ENCODE assay signal across 1 cellular context in genomic region chr7:27161721-27162547, GRCh38.
TF ChIP-seq lines count a peak whose summit lies in the region.

No MANE protein-coding gene starts in this region.

TF ChIP-seq in SK-N-SH, 30 proteins besides CTCF, POLR2A, EP300 and RAD21 (continued from another document):
- TF ChIP-seq REST (IDR thresholded peaks at IDR 0.05; ENCODE audit: low read depth, low read length) (no peak), USF2 (IDR thresholded peaks at IDR 0.05; ENCODE audit: borderline replicate concordance, low read depth, low read length) (no peak), SIN3A (IDR thresholded peaks at IDR 0.05; ENCODE audit: borderline replicate concordance, low read depth, low read length) (no peak), ELF1 (IDR thresholded peaks at IDR 0.05) (no peak), TEAD4 (IDR thresholded peaks at IDR 0.05; ENCODE audit: borderline replicate concordance, insufficient read depth) (no peak), NFIC (IDR thresholded peaks at IDR 0.05; ENCODE audit: borderline replicate concordance) (no peak), POLR2AphosphoS5 (IDR thresholded peaks at IDR 0.05; ENCODE audit: low read depth, low read length) (no peak), RFX5 (IDR thresholded peaks at IDR 0.05; ENCODE audit: low read length) (no peak), FOXM1 (IDR thresholded peaks at IDR 0.05; ENCODE audit: low read depth) (no peak), NRF1 (IDR thresholded peaks at IDR 0.05; ENCODE audit: low read depth, low read length) (no peak), SMC3 (IDR thresholded peaks at IDR 0.05; ENCODE audit: low read depth, low read length) (no peak), YY1 (IDR thresholded peaks at IDR 0.05; ENCODE audit: low read depth) (no peak), RXRA (IDR thresholded peaks at IDR 0.05; ENCODE audit: borderline replicate concordance, low read depth) (no peak), GABPA (IDR thresholded peaks at IDR 0.05; ENCODE audit: low read depth) (no peak)
